In the genomic region with DNA sequence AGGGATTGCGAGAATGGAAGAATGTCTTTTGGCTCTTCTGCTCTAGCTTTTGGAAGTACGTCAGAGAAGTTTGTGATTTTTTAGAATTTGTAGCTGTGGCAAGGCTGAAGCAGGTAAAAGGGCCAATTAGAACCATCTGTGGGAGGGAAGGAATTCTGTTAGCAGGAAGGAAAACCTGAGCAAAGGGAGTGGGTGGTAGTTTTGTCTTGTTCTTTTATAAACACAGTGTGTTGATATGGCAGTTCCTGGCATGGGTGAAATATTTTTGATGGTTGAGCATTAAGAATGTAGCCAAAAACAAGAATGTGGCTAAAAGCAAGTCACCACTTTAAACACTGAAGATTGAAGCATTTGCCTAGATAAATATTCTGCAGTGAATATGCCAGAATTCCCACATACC, we compare ENCODE assay signal across 21 cellular contexts. TPM values are rescaled to one million over a fixed set of nuclear protein-coding genes. Genes with fewer than 3 reads are reported as not detected.
DNase-seq lines count a peak whose midpoint lies in the region; ATAC-seq and TF ChIP-seq lines count a peak whose summit lies in the region.
"Had no signal": no experiment of that assay in that cellular context is flagged by ENCODE, and none has a peak within 500 bp of the region (broad histone marks: within the 10 kb centered on the region; RNA-seq: fewer than 3 reads in every experiment).

No MANE protein-coding gene starts in this region.

- H3K4me1 Mint-ChIP-seq in endodermal cell = no peaks in the 10 kb centered on the region
- peaks cover 13% of the 10 kb centered on the region for H3K4me1 Mint-ChIP-seq in activated T-cell treated with anti-CD3 and anti-CD28 coated beads, Interleukin-2, amount 50 U/mL, for 24 hours (ENCODE audit: low read depth)

- H3K27me3 ChIP-seq in right atrium auricular region (no peaks in the 10 kb centered on the region), endodermal cell (ENCODE audit: control insufficient read depth, insufficient read depth, low read length, poor library complexity, severe bottlenecking) (no peaks in the 10 kb centered on the region)
- H3K27me3 ChIP-seq: ovary had no signal

- DNase-seq in left cardiac atrium (no peak), right atrium auricular region (ENCODE audit: low spot score) (no peak), endodermal cell (no peak), putamen (ENCODE audit: low spot score) (peak; percentile 40), dedifferentiated amniotic fluid mesenchymal stem cell (ENCODE audit: extremely low spot score) (no peak)
- DNase-seq in activated T-cell treated with anti-CD3 and anti-CD28 coated beads, Interleukin-2, amount 50 U/mL, for 24 hours = no peak
- DNase-seq: activated CD4-positive, alpha-beta memory T cell treated with anti-CD3 and anti-CD28 coated beads for 36 hours; activated naive CD8-positive, alpha-beta T cell treated with anti-CD3 and anti-CD28 coated beads, Interleukin-2, amount 10 ng/mL, durations not matched to agents 7 days and 5 days; activated T-cell treated with anti-CD3 and anti-CD28 coated beads, Interleukin-2, amount 50 U/mL, for 1 hour; CD8-positive, alpha-beta T cell; EL; foreskin fibroblast; MV-4-11; NCI-H1930; NCI-H446 treated with DMSO at 0.1 percent for 48 hours; ovary; stimulated activated naive B cell treated with anti-CD40 and anti-IgM and Interleukin-4, amounts not matched to agents 10 μg/mL and 1 μg/mL and 100 μg/mL, for 72 hours; SW 1271 had no signal

- no peak overlapping the region for H3K4me3 ChIP-seq in right atrium auricular region
- H3K4me3 ChIP-seq in endodermal cell (ENCODE audit: low read length) = no peak overlapping the region
- H3K4me3 ChIP-seq: ovary had no signal

- peak; percentile 34 to 54 for ATAC-seq in left cardiac atrium
- no peak for ATAC-seq in GM19467 (IDR thresholded peaks at IDR 0.05; ENCODE audit: unreplicated experiment)
- ATAC-seq in HG02610 (IDR thresholded peaks at IDR 0.05; ENCODE audit: unreplicated experiment) = no peak
- ATAC-seq: CD8-positive, alpha-beta T cell; stimulated activated naive B cell treated with anti-CD40 and anti-IgM and Interleukin-4, amounts not matched to agents 10 μg/mL and 1 μg/mL and 100 μg/mL, for 72 hours had no signal

- H3K4me3 Mint-ChIP-seq in endodermal cell = no peak overlapping the region
- H3K4me3 Mint-ChIP-seq in activated T-cell treated with anti-CD3 and anti-CD28 coated beads, Interleukin-2, amount 50 U/mL, for 24 hours = no peak overlapping the region
- H3K4me3 Mint-ChIP-seq: activated CD4-positive, alpha-beta memory T cell treated with anti-CD3 and anti-CD28 coated beads for 36 hours; activated naive CD8-positive, alpha-beta T cell treated with anti-CD3 and anti-CD28 coated beads, Interleukin-2, amount 10 ng/mL, durations not matched to agents 7 days and 5 days; CD8-positive, alpha-beta T cell; IgD-negative memory B cell had no signal

- H3K27ac ChIP-seq in right atrium auricular region (no peak overlapping the region), endodermal cell (ENCODE audit: low read depth, low read length) (no peak overlapping the region)
- H3K27ac ChIP-seq: ovary had no signal

- no peaks in the 10 kb centered on the region for H3K27me3 Mint-ChIP-seq in endodermal cell (ENCODE audit: insufficient read depth)
- H3K27me3 Mint-ChIP-seq in activated T-cell treated with anti-CD3 and anti-CD28 coated beads, Interleukin-2, amount 50 U/mL, for 24 hours = no peaks in the 10 kb centered on the region
- H3K27me3 Mint-ChIP-seq: activated CD4-positive, alpha-beta memory T cell treated with anti-CD3 and anti-CD28 coated beads for 36 hours; activated naive CD8-positive, alpha-beta T cell treated with anti-CD3 and anti-CD28 coated beads, Interleukin-2, amount 10 ng/mL, durations not matched to agents 7 days and 5 days; IgD-negative memory B cell; stimulated activated naive B cell treated with anti-CD40 and anti-IgM and Interleukin-4, amounts not matched to agents 10 μg/mL and 1 μg/mL and 100 μg/mL, for 72 hours had no signal

- H3K9me3 ChIP-seq in right atrium auricular region (no peaks in the 10 kb centered on the region), endodermal cell (ENCODE audit: control insufficient read depth, low read length) (no peaks in the 10 kb centered on the region)
- H3K9me3 ChIP-seq: ovary had no signal

- H3K9me3 Mint-ChIP-seq in endodermal cell = no peaks in the 10 kb centered on the region
- H3K9me3 Mint-ChIP-seq in activated T-cell treated with anti-CD3 and anti-CD28 coated beads, Interleukin-2, amount 50 U/mL, for 24 hours = no peaks in the 10 kb centered on the region
- H3K9me3 Mint-ChIP-seq: activated CD4-positive, alpha-beta memory T cell treated with anti-CD3 and anti-CD28 coated beads for 36 hours; activated naive CD8-positive, alpha-beta T cell treated with anti-CD3 and anti-CD28 coated beads, Interleukin-2, amount 10 ng/mL, durations not matched to agents 7 days and 5 days; CD8-positive, alpha-beta T cell; IgD-negative memory B cell; stimulated activated naive B cell treated with anti-CD40 and anti-IgM and Interleukin-4, amounts not matched to agents 10 μg/mL and 1 μg/mL and 100 μg/mL, for 72 hours had no signal

- TF ChIP-seq CTCF in right atrium auricular region (IDR thresholded peaks at IDR 0.05) (no peak), endodermal cell (conservative IDR thresholded peaks at IDR 0.05) (no peak)

- WGBS in endodermal cell (ENCODE audit: insufficient coverage in 1 of 2, insufficient read length in 1 of 2), 2 experiments = 93 to 94% methylated on average over 2 of the region's 2 CpGs

- H3K36me3 ChIP-seq in right atrium auricular region = no peaks in the 10 kb centered on the region
- H3K36me3 ChIP-seq in endodermal cell (ENCODE audit: control insufficient read depth, insufficient read depth, low read length) = peaks cover 30% of the 10 kb centered on the region
- H3K36me3 ChIP-seq: ovary had no signal

- intact Hi-C loops in left cardiac atrium (cut with DNase I) = no loop called here

- peak overlapping the region; percentile 32 for H3K27ac Mint-ChIP-seq in endodermal cell
- H3K27ac Mint-ChIP-seq in activated T-cell treated with anti-CD3 and anti-CD28 coated beads, Interleukin-2, amount 50 U/mL, for 24 hours = no peak overlapping the region
- H3K27ac Mint-ChIP-seq: activated CD4-positive, alpha-beta memory T cell treated with anti-CD3 and anti-CD28 coated beads for 36 hours; activated naive CD8-positive, alpha-beta T cell treated with anti-CD3 and anti-CD28 coated beads, Interleukin-2, amount 10 ng/mL, durations not matched to agents 7 days and 5 days; CD8-positive, alpha-beta T cell; IgD-negative memory B cell; stimulated activated naive B cell treated with anti-CD40 and anti-IgM and Interleukin-4, amounts not matched to agents 10 μg/mL and 1 μg/mL and 100 μg/mL, for 72 hours had no signal

- H3K9ac ChIP-seq in endodermal cell (ENCODE audit: extremely low read depth, low read length, poor library complexity, severe bottlenecking) = no peak overlapping the region

- H3K4me1 ChIP-seq in right atrium auricular region = peaks cover 0 to 11% of the 10 kb centered on the region in 2 donors
- H3K4me1 ChIP-seq in endodermal cell (ENCODE audit: control insufficient read depth, insufficient read depth, low read length) = no peaks in the 10 kb centered on the region

- peaks cover 33% of the 10 kb centered on the region for H3K36me3 Mint-ChIP-seq in endodermal cell (ENCODE audit: low read depth)
- H3K36me3 Mint-ChIP-seq in activated T-cell treated with anti-CD3 and anti-CD28 coated beads, Interleukin-2, amount 50 U/mL, for 24 hours (ENCODE audit: low read depth) = peaks cover 30% of the 10 kb centered on the region

RNA-seq across cellular contexts. Expression of a gene that starts 23.8 kb away (rescaled TPM):
- 100 to 1,000 TPM in 1 of 2 donors, 10 to 100 TPM in 1; 91.4 to 100 TPM for total RNA-seq in left cardiac atrium
- total RNA-seq in right atrium auricular region = 100 to 1,000 TPM; 115 to 174 TPM
- 100 to 1,000 TPM; 145 to 176 TPM for total RNA-seq in endodermal cell
- 65.6 TPM for polyA plus RNA-seq in endodermal cell (2013, experiment 1 of 2)
- 69.3 TPM for polyA plus RNA-seq in endodermal cell (2013, experiment 2 of 2)

Comparison
In these comparisons a context has a peak if more than half of its experiments do, and no peak if none do; other contexts are left out.
1. ATAC-seq: peak in left cardiac atrium (2 of 2); none in GM19467 (single experiment) and HG02610 (single experiment).